In genomic region chr3:129377615-129378014, GRCh38 we compare ENCODE assay signal across 21 cellular contexts. TPM values are rescaled to one million over a fixed set of nuclear protein-coding genes. Genes with fewer than 3 reads are reported as not detected.
DNase-seq lines count a peak whose midpoint lies in the region; ATAC-seq, FAIRE-seq and TF ChIP-seq lines count a peak whose summit lies in the region.
"Had no signal": no experiment of that assay in that cellular context is flagged by ENCODE, and none has a peak within 500 bp of the region (broad histone marks: within the 10 kb centered on the region; RNA-seq: fewer than 3 reads in every experiment).

No MANE protein-coding gene starts in this region.

- POLR2A ChIA-PET in HepG2 (lab: Yijun Ruan, JAX): no interaction called here
- POLR2A ChIA-PET in activated CD4-positive, alpha-beta T cell treated with anti-CD3 and anti-CD28 coated beads, Interleukin-2, amount 10 ng/mL, durations not matched to agents 7 days and 5 days (lab: Charles Lee): no interaction called here

- peaks cover 5% of the 10 kb centered on the region for H3K36me3 Mint-ChIP-seq in activated CD4-positive, alpha-beta T cell treated with anti-CD3 and anti-CD28 coated beads, Interleukin-2, amount 10 ng/mL, durations not matched to agents 7 days and 5 days (ENCODE audit: low read depth)

- H3K4me1 Mint-ChIP-seq in activated CD4-positive, alpha-beta T cell treated with anti-CD3 and anti-CD28 coated beads, Interleukin-2, amount 10 ng/mL, durations not matched to agents 7 days and 5 days: no peaks in the 10 kb centered on the region
- H3K4me1 Mint-ChIP-seq: B cell had no signal

- DNase-seq in HepG2 (ENCODE audit: low spot score) (no peak), right lobe of liver (no peak), OCI-M1 (lab: John Stamatoyannopoulos, UW) (peak; percentile 4), GM12891 (ENCODE audit: insufficient read length, low spot score) (no peak)
- no peak for DNase-seq in activated CD4-positive, alpha-beta T cell treated with anti-CD3 and anti-CD28 coated beads, Interleukin-2, amount 10 ng/mL, durations not matched to agents 7 days and 5 days
- DNase-seq: AML-193; Caco-2; Calu3; CD4-positive, alpha-beta T cell; CD8-positive, alpha-beta T cell; DMS79 treated with DMSO at 0.1 percent for 48 hours; GF-D8 had no signal

- no peak overlapping the region for H3K4me2 ChIP-seq in HepG2 (ENCODE audit: low read depth, low read length)
- H3K4me2 ChIP-seq: A549; BLaER1 treated with 17β-estradiol and CSF1 and Interleukin-3, amounts not matched to agents 10 nM and 100 nM had no signal

- intact Hi-C loops in HepG2 (cut with micrococcal nuclease; ENCODE audit: unreplicated experiment) (no loop called here), right lobe of liver (cut with DNase I) (no loop called here)

- H3K9me3 Mint-ChIP-seq in activated CD4-positive, alpha-beta T cell treated with anti-CD3 and anti-CD28 coated beads, Interleukin-2, amount 10 ng/mL, durations not matched to agents 7 days and 5 days: peaks cover 7% of the 10 kb centered on the region
- H3K9me3 Mint-ChIP-seq: CD4-positive, alpha-beta T cell; CD8-positive, alpha-beta T cell had no signal

- TF ChIP-seq CTCF in HepG2 (CRISPR knock-in tag; IDR thresholded peaks at IDR 0.05): no peak
- TF ChIP-seq CTCF in right lobe of liver (IDR thresholded peaks at IDR 0.05): no peak

- H3K4me3 ChIP-seq in HepG2 (replicated peaks in 1 of 3; ENCODE audit: insufficient read depth in 1 of 3, low read depth in 2 of 3, low read length in 3 of 3) (no peak overlapping the region), right lobe of liver (no peak overlapping the region)
- H3K4me3 ChIP-seq: A549 had no signal

- H3K27ac ChIP-seq in HepG2 (ENCODE audit: extremely low read length, insufficient read depth, low read length) (no peak overlapping the region), right lobe of liver (no peak overlapping the region)
- H3K27ac ChIP-seq: 22Rv1; A549; BLaER1 treated with 17β-estradiol and CSF1 and Interleukin-3, amounts not matched to agents 10 nM and 100 nM; C4-2B had no signal

- FAIRE-seq in HepG2 (lab: Jason Lieb, UNC) (no peak), GM12891 (lab: Jason Lieb, UNC) (no peak)
- FAIRE-seq: A549, D721Med, G401.6, GM12892, GM18507 had no signal

- no peak overlapping the region for H3K4me3 Mint-ChIP-seq in activated CD4-positive, alpha-beta T cell treated with anti-CD3 and anti-CD28 coated beads, Interleukin-2, amount 10 ng/mL, durations not matched to agents 7 days and 5 days
- H3K4me3 Mint-ChIP-seq: B cell; CD4-positive, alpha-beta T cell; CD8-positive, alpha-beta T cell had no signal

- H3K27me3 ChIP-seq in HepG2 (ENCODE audit: control insufficient read depth in 1 of 2, insufficient read depth in 2 of 2, low read length in 2 of 2): no peaks in the 10 kb centered on the region
- no peaks in the 10 kb centered on the region for H3K27me3 ChIP-seq in right lobe of liver
- H3K27me3 ChIP-seq: BLaER1 treated with 17β-estradiol and CSF1 and Interleukin-3, amounts not matched to agents 10 nM and 100 nM had no signal

- TF ChIP-seq RAD21 in HepG2 (CRISPR knock-in tag; IDR thresholded peaks at IDR 0.05): no peak

- CTCF ChIA-PET in HepG2 (lab: Yijun Ruan, JAX; ENCODE audit: low intra/inter-chr PET ratio, low total read pairs): no interaction called here
- CTCF ChIA-PET in activated CD4-positive, alpha-beta T cell treated with anti-CD3 and anti-CD28 coated beads, Interleukin-2, amount 10 ng/mL, durations not matched to agents 7 days and 5 days (lab: Charles Lee): interaction anchor here (0.9 to 1.5 kb wide), 3 partner anchors 11 to 28 kb away, joined by 3 to 5 read pairs (median 3); no protein-coding TSS in a partner anchor

- no peak overlapping the region for H3K27ac Mint-ChIP-seq in activated CD4-positive, alpha-beta T cell treated with anti-CD3 and anti-CD28 coated beads, Interleukin-2, amount 10 ng/mL, durations not matched to agents 7 days and 5 days
- H3K27ac Mint-ChIP-seq: B cell; CD4-positive, alpha-beta T cell; CD8-positive, alpha-beta T cell had no signal

- H3K36me3 ChIP-seq in HepG2 (replicated peaks in 1 of 2; ENCODE audit: control insufficient read depth in 1 of 2, insufficient read depth in 2 of 2, low read length in 2 of 2) (no peaks in the 10 kb centered on the region), right lobe of liver (no peaks in the 10 kb centered on the region)

- ATAC-seq in HepG2: peak; percentile 9
- ATAC-seq in right lobe of liver: no peak
- ATAC-seq: A549; CD8-positive, alpha-beta T cell had no signal

- H3K4me1 ChIP-seq in HepG2 (ENCODE audit: insufficient read depth, low read length) (peaks cover 35% of the 10 kb centered on the region), right lobe of liver (peaks cover 0 to 7% (median 0%) of the 10 kb centered on the region in 4 donors)
- H3K4me1 ChIP-seq: Caco-2 had no signal

- no peaks in the 10 kb centered on the region for H4K20me1 ChIP-seq in HepG2 (ENCODE audit: insufficient read depth, low read length)
- H4K20me1 ChIP-seq: BLaER1 treated with 17β-estradiol and CSF1 and Interleukin-3, amounts not matched to agents 10 nM and 100 nM had no signal

- TF ChIP-seq POLR2A in HepG2 (IDR thresholded peaks at IDR 0.05; ENCODE audit: insufficient read depth in 1 of 2, low read depth in 2 of 2, low read length in 2 of 2) (no peak), right lobe of liver (IDR thresholded peaks at IDR 0.05) (no peak), GM12891 (IDR thresholded peaks at IDR 0.05; ENCODE audit: low read depth, low read length) (no peak)

- in situ Hi-C loops in HepG2 (cut with HindIII; ENCODE audit: extremely low pct_ligation_motif_present, low pct_unique_long_range_greater_than_20kb): no loop called here

- H3K9me3 ChIP-seq in HepG2 (ENCODE audit: low read length) (0 out of 2 replicates have a peak, but pooled peaks cover 11% of the 10 kb centered on the region), right lobe of liver (no peaks in the 10 kb centered on the region)
- H3K9me3 ChIP-seq: A549 had no signal

- no peak overlapping the region for H3K9ac ChIP-seq in HepG2 (ENCODE audit: insufficient read depth, low read depth, low read length)
- H3K9ac ChIP-seq: BLaER1 treated with 17β-estradiol and CSF1 and Interleukin-3, amounts not matched to agents 10 nM and 100 nM had no signal

- H3K79me2 ChIP-seq in HepG2 (ENCODE audit: insufficient read depth, low read length): no peaks in the 10 kb centered on the region

- BruUV-seq in HepG2 (replicated peaks; lab: Mats Ljungman, UMichigan): no TSS peak

- H3K27me3 Mint-ChIP-seq in activated CD4-positive, alpha-beta T cell treated with anti-CD3 and anti-CD28 coated beads, Interleukin-2, amount 10 ng/mL, durations not matched to agents 7 days and 5 days: no peaks in the 10 kb centered on the region
- H3K27me3 Mint-ChIP-seq: B cell; CD4-positive, alpha-beta T cell had no signal

- TF ChIP-seq EP300 in HepG2 (IDR thresholded peaks at IDR 0.05; ENCODE audit: low read depth in 2 of 2, low read length in 2 of 2) (no peak), HepG2 (CRISPR knock-in tag; IDR thresholded peaks at IDR 0.05; ENCODE audit: borderline replicate concordance) (no peak)

- WGBS in HepG2 (ENCODE audit: low lambda C conversion rate): no CpG with 5 or more reads among the region's 2 CpGs
- no CpG with 5 or more reads among the region's 2 CpGs for WGBS in right lobe of liver (ENCODE audit: insufficient coverage, low coverage, low lambda C conversion rate, missing lambda C conversion rate)

- H2AFZ ChIP-seq in HepG2 (ENCODE audit: low read length): no peak overlapping the region

TF ChIP-seq in HepG2, 621 proteins besides CTCF, POLR2A, EP300 and RAD21 (continues in another document):
- TF ChIP-seq RAD51 (IDR thresholded peaks at IDR 0.05; ENCODE audit: borderline replicate concordance) (no peak), TSC22D2 (CRISPR knock-in tag; IDR thresholded peaks at IDR 0.05; ENCODE audit: borderline replicate concordance) (no peak)

TF ChIP-seq in GM12891, 5 proteins besides CTCF, POLR2A, EP300 and RAD21:
- TF ChIP-seq PAX5 (IDR thresholded peaks at IDR 0.05; ENCODE audit: insufficient read depth, low read length, severe bottlenecking): no peak
- no peak for TF ChIP-seq POLR2AphosphoS5 (IDR thresholded peaks at IDR 0.05; ENCODE audit: low read depth, low read length)
- no peak for TF ChIP-seq TAF1 (IDR thresholded peaks at IDR 0.05; ENCODE audit: low read depth, low read length)
- no peak for TF ChIP-seq SPI1 (IDR thresholded peaks at IDR 0.05; ENCODE audit: low read depth, low read length)
- TF ChIP-seq POU2F2 (IDR thresholded peaks at IDR 0.05; ENCODE audit: low read depth, low read length): no peak

RNA-seq across cellular contexts. Expression of gene EFCAB12, which starts 50.8 kb away (rescaled TPM):
- total RNA-seq in HepG2 (2016; rRNA removed; fragmentation: Illumina TruSeq; extraction: Trizol) (0.11 and 0.31 TPM in 2 replicates), right lobe of liver (1 to 10 TPM in 5 of 6 experiments, under 1 TPM in 1; 0.26 to 4.7 (median 2.0) TPM)
- total RNA-seq in HepG2 (2016; cell fraction: cytosol; rRNA removed; fragmentation: Illumina TruSeq; extraction: Trizol; ENCODE audit: low read depth): 0.18 TPM in 1 of 2 replicates, not detected in the other
- total RNA-seq in HepG2 (2016; cell fraction: insoluble cytoplasmic fraction; rRNA removed; fragmentation: Illumina TruSeq; extraction: Trizol): 0.07 and 0.26 TPM in 2 replicates
- 0.14 and 0.15 TPM in 2 replicates for total RNA-seq in HepG2 (2016; cell fraction: membrane; rRNA removed; fragmentation: Illumina TruSeq; extraction: Trizol)
- 0.34 and 0.50 TPM in 2 replicates for total RNA-seq in HepG2 (2016; cell fraction: nucleus; rRNA removed; fragmentation: Illumina TruSeq; extraction: Trizol)
- polyA plus RNA-seq in HepG2 (2011; rRNA removed): 2.4 and 2.9 TPM in 2 replicates
- polyA plus RNA-seq in HepG2 (2011; cell fraction: cytosol; rRNA removed): 1.3 and 1.4 TPM in 2 replicates
- 9.6 and 10.2 TPM in 2 replicates for polyA plus RNA-seq in HepG2 (2011; cell fraction: nucleus; rRNA removed)
- polyA plus RNA-seq in HepG2 (2012): 2.4 and 3.5 TPM in 2 replicates
- polyA plus RNA-seq in HepG2 (2016; cell fraction: cytosol; fragmentation: Illumina TruSeq; extraction: Trizol; ENCODE audit: low read depth): 0.06 and 0.17 TPM in 2 replicates
- polyA plus RNA-seq in HepG2 (2016; cell fraction: insoluble cytoplasmic fraction; fragmentation: Illumina TruSeq; extraction: Trizol; ENCODE audit: low read depth): 0.33 and 0.35 TPM in 2 replicates
- polyA plus RNA-seq in HepG2 (2016; cell fraction: membrane; fragmentation: Illumina TruSeq; extraction: Trizol; ENCODE audit: low read depth): 0.15 and 0.24 TPM in 2 replicates
- 0.92 and 1.5 TPM in 2 replicates for polyA plus RNA-seq in HepG2 (2016; cell fraction: nucleus; fragmentation: Illumina TruSeq; extraction: Trizol; ENCODE audit: insufficient read depth, low read depth)
- 1.9 and 2.0 TPM in 2 replicates for polyA minus RNA-seq in HepG2 (2011; rRNA and poly(A)+ RNA removed; ENCODE audit: low replicate concordance)
- 0.70 and 0.89 TPM in 2 replicates for polyA minus RNA-seq in HepG2 (2011; cell fraction: cytosol; rRNA and poly(A)+ RNA removed)
- 3.9 and 4.8 TPM in 2 replicates for polyA minus RNA-seq in HepG2 (2011; cell fraction: nucleus; rRNA and poly(A)+ RNA removed)
- polyA plus RNA-seq in GM12891 (2012; ENCODE audit: low read depth, missing spikeins): 0.13 TPM
- total RNA-seq in activated CD4-positive, alpha-beta T cell treated with anti-CD3 and anti-CD28 coated beads, Interleukin-2, amount 10 ng/mL, durations not matched to agents 7 days and 5 days: under 1 TPM; 0.69 TPM
